ENCODE assay signal across 8 cellular contexts in the genomic region with DNA sequence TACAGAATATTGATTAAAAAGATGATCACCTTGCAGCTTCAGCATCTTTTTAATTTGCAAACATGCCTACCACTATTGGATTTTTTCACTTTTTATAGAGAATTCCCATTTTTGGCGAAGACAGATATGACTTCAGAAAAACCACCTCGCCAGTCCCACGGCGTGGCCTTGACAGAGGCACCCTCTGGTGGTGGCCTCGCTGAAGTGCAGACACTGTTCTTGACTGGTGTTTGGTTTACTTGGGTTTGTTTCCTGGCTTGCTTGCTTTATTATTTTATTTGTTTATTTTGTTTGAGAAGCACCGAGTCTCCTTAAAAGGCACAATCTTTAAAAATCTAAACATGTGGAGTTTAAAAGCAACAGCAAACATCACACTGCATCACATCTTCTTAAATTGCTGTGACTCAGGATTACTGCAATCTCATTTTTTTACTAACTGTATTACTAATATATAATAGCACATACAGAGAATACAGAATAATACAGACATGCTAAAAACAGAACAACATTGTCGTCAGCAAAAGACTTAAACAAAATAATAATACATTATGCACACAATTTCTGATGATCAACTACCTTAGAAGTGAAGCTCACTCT. TPM values are rescaled to one million over a fixed set of nuclear protein-coding genes. Genes with fewer than 3 reads are reported as not detected.
DNase-seq lines count a peak whose midpoint lies in the region; ATAC-seq and TF ChIP-seq lines count a peak whose summit lies in the region.

No MANE protein-coding gene starts in this region.

- BruUV-seq in Panc1 (replicated peaks; lab: Mats Ljungman, UMichigan) = no TSS peak

- H3K9me3 ChIP-seq in Panc1 (ENCODE audit: control insufficient read depth, insufficient read depth, low read depth, low read length) = no peaks in the 10 kb centered on the region

- in situ Hi-C loops in Panc1 (cut with HindIII; ENCODE audit: low pct_unique_long_range_greater_than_20kb, low sequenced_read_pairs) = no loop called here

- POLR2A ChIA-PET in Panc1 (lab: Charles Lee) = no interaction called here

- intact Hi-C loops in Panc1 (cut with micrococcal nuclease; ENCODE audit: unreplicated experiment) (loop anchor here (10.0 kb wide), 2 partner anchors 320 to 610 kb away; no protein-coding TSS in a partner anchor), posterior vena cava (cut with DNase I) (no loop called here)

- ATAC-seq in GM19372 (IDR thresholded peaks at IDR 0.05; ENCODE audit: low read depth, unreplicated experiment) (peak; percentile 93), HG03432 (IDR thresholded peaks at IDR 0.05; ENCODE audit: unreplicated experiment) (peak; percentile 87), Panc1 (no peak)

- DNase-seq in D341Med (ENCODE audit: low spot score) (peak; percentile 82), Panc1 (ENCODE audit: low read depth, low spot score) (peak; percentile 39), germinal center (ENCODE audit: low spot score) (peak; percentile 33), posterior vena cava (ENCODE audit: low spot score) (peak; percentile 85), mesenteric fat pad (ENCODE audit: low spot score) (no peak)
- peak; percentile 8 for DNase-seq in activated effector memory CD4-positive, alpha-beta T cell treated with Interleukin-2 at 50 U/mL for 16 hours

- H3K4me3 ChIP-seq in Panc1 (ENCODE audit: low read depth in 2 of 2, low read length in 2 of 2) = no peak overlapping the region

- H3K27me3 ChIP-seq in Panc1 (ENCODE audit: control insufficient read depth, insufficient read depth, low read length) = no peaks in the 10 kb centered on the region

- CTCF ChIA-PET in Panc1 (lab: Charles Lee) = no interaction called here

- no peak overlapping the region for H3K27ac ChIP-seq in Panc1 (ENCODE audit: low read length)

- H3K4me1 ChIP-seq in Panc1 (ENCODE audit: control insufficient read depth, insufficient read depth, low read length) = no peaks in the 10 kb centered on the region

- TF ChIP-seq CTCF in Panc1 (IDR thresholded peaks at IDR 0.05) = peak; percentile 91

- no peaks in the 10 kb centered on the region for H3K36me3 ChIP-seq in Panc1 (ENCODE audit: control insufficient read depth, insufficient read depth, low read length)

RNA-seq across cellular contexts. Expression of a gene that starts 13.1 kb away (rescaled TPM):
- not detected for total RNA-seq in Panc1 (2021; ENCODE audit: unreplicated experiment)
- polyA plus RNA-seq in Panc1 (2012; ENCODE audit: insufficient read length) = not detected
- total RNA-seq in posterior vena cava = not detected
- not detected for total RNA-seq in mesenteric fat pad

RNA-seq across cellular contexts. Expression of a gene that starts 33.3 kb away (rescaled TPM):
- not detected for total RNA-seq in Panc1 (2021; ENCODE audit: unreplicated experiment)
- not detected for polyA plus RNA-seq in Panc1 (2012; ENCODE audit: insufficient read length)
- not detected for total RNA-seq in posterior vena cava
- total RNA-seq in mesenteric fat pad = not detected
